In the genomic region with DNA sequence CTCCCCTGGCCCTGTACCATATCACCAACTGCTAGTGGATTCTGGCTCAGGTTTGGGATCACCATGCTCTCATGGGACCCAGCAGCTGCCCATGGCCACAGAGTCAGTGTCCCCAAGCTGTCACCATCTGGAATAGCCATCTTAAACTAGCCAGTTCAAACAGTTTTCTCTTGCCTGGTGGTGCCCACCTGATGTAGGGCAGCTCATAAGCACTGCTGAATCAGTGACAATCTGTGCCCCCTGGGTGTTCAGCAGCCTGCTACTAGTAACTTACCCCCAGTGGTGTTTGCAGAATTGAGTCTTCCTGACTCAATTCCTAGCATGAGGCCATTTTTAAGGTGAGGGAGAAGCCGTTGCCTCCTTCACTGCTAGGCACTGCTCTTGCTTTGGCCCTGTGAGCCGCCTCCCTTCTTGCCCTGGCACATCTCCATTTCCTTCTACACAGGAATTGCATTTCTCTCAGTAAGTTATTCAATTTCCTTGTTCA, we compare ENCODE assay signal across 10 cellular contexts. TPM values are rescaled to one million over a fixed set of nuclear protein-coding genes. Genes with fewer than 3 reads are reported as not detected.
DNase-seq lines count a peak whose midpoint lies in the region; ATAC-seq and TF ChIP-seq lines count a peak whose summit lies in the region.
"Had no signal": no experiment of that assay in that cellular context is flagged by ENCODE, and none has a peak within 500 bp of the region (broad histone marks: within the 10 kb centered on the region; RNA-seq: fewer than 3 reads in every experiment).

No MANE protein-coding gene starts in this region.

- no peak overlapping the region for H3K4me3 Mint-ChIP-seq in activated T-helper 1 cell treated with anti-CD3 and anti-CD28 coated beads, Interleukin-12 subunit alpha, Interleukin-12 subunit beta, Interleukin-2, Interleukin-4 antibody, amounts not matched to agents 30 ng/mL and 10 ng/mL and 1 ng/mL, durations not matched to agents 14 hours and 24 hours and 36 hours

- intact Hi-C loops in activated T-helper 1 cell treated with anti-CD3 and anti-CD28 coated beads, Interleukin-12 subunit alpha, Interleukin-12 subunit beta, Interleukin-2, Interleukin-4 antibody, amounts not matched to agents 30 ng/mL and 10 ng/mL and 1 ng/mL, durations not matched to agents 14 hours and 24 hours and 36 hours (cut with micrococcal nuclease) = no loop called here

- TF ChIP-seq CTCF in HL-60 (IDR thresholded peaks at IDR 0.05; ENCODE audit: insufficient read depth, low read length) = no peak

- peaks cover 24% of the 10 kb centered on the region for H3K4me1 Mint-ChIP-seq in activated T-helper 1 cell treated with anti-CD3 and anti-CD28 coated beads, Interleukin-12 subunit alpha, Interleukin-12 subunit beta, Interleukin-2, Interleukin-4 antibody, amounts not matched to agents 30 ng/mL and 10 ng/mL and 1 ng/mL, durations not matched to agents 14 hours and 24 hours and 36 hours (ENCODE audit: low read depth)

- peak overlapping the region in 1 of 2 donors; percentile 21 for H3K9ac ChIP-seq in mucosa of rectum (ENCODE audit: low read depth in 1 of 2, low read length in 2 of 2)

- peak overlapping the region; percentile 23 for H3K27ac Mint-ChIP-seq in activated T-helper 1 cell treated with anti-CD3 and anti-CD28 coated beads, Interleukin-12 subunit alpha, Interleukin-12 subunit beta, Interleukin-2, Interleukin-4 antibody, amounts not matched to agents 30 ng/mL and 10 ng/mL and 1 ng/mL, durations not matched to agents 14 hours and 24 hours and 36 hours

- ATAC-seq in GM19351 (IDR thresholded peaks at IDR 0.05; ENCODE audit: unreplicated experiment) = no peak
- no peak for ATAC-seq in HG02852 (IDR thresholded peaks at IDR 0.05; ENCODE audit: unreplicated experiment)

- H3K4me3 ChIP-seq in HL-60 (replicated peaks; ENCODE audit: insufficient read depth, low read length) (no peak overlapping the region), mucosa of rectum (ENCODE audit: low read length in 2 of 2) (no peak overlapping the region)
- H3K4me3 ChIP-seq: skin epidermis had no signal

- peaks cover 0 to 10% of the 10 kb centered on the region in 2 donors for H3K4me1 ChIP-seq in mucosa of rectum (ENCODE audit: control insufficient read depth in 2 of 2, insufficient read depth in 2 of 2, low read length in 2 of 2)

- peaks cover 4% of the 10 kb centered on the region for H3K27me3 Mint-ChIP-seq in activated T-helper 1 cell treated with anti-CD3 and anti-CD28 coated beads, Interleukin-12 subunit alpha, Interleukin-12 subunit beta, Interleukin-2, Interleukin-4 antibody, amounts not matched to agents 30 ng/mL and 10 ng/mL and 1 ng/mL, durations not matched to agents 14 hours and 24 hours and 36 hours (ENCODE audit: insufficient read depth)

- no peaks in the 10 kb centered on the region for H3K9me3 Mint-ChIP-seq in activated T-helper 1 cell treated with anti-CD3 and anti-CD28 coated beads, Interleukin-12 subunit alpha, Interleukin-12 subunit beta, Interleukin-2, Interleukin-4 antibody, amounts not matched to agents 30 ng/mL and 10 ng/mL and 1 ng/mL, durations not matched to agents 14 hours and 24 hours and 36 hours

- DNase-seq in EH (ENCODE audit: low read depth) = peak; percentile 23
- DNase-seq in HL-60 (ENCODE audit: low read depth in 1 of 2, low spot score in 1 of 2) = peak; percentile 10 to 34
- DNase-seq in activated T-helper 1 cell treated with anti-CD3 and anti-CD28 coated beads, Interleukin-12 subunit alpha, Interleukin-12 subunit beta, Interleukin-2, Interleukin-4 antibody, amounts not matched to agents 30 ng/mL and 10 ng/mL and 1 ng/mL, durations not matched to agents 14 hours and 24 hours and 36 hours (ENCODE audit: low spot score) = no peak
- no peak for DNase-seq in 8988T
- DNase-seq: anterior cingulate cortex, NCI-H748 treated with DMSO at 0.1 percent for 48 hours had no signal

- H3K27me3 ChIP-seq in HL-60 (ENCODE audit: insufficient read depth, poor library complexity, severe bottlenecking) (no peaks in the 10 kb centered on the region), mucosa of rectum (ENCODE audit: control insufficient read depth in 2 of 2, insufficient read depth in 2 of 2, low read length in 2 of 2) (no peaks in the 10 kb centered on the region)

- peak overlapping the region; percentile 1; the same call in 1 of the 2 replicates for H3K27ac ChIP-seq in HL-60 (replicated peaks)
- H3K27ac ChIP-seq in mucosa of rectum (ENCODE audit: low read depth in 2 of 2, low read length in 2 of 2) = peak overlapping the region; percentile 45 to 68

- peaks cover 42 to 48% of the 10 kb centered on the region in 2 donors for H3K36me3 ChIP-seq in mucosa of rectum (ENCODE audit: control insufficient read depth in 2 of 2, insufficient read depth in 2 of 2, low read length in 2 of 2)

- peaks cover 50% of the 10 kb centered on the region for H3K36me3 Mint-ChIP-seq in activated T-helper 1 cell treated with anti-CD3 and anti-CD28 coated beads, Interleukin-12 subunit alpha, Interleukin-12 subunit beta, Interleukin-2, Interleukin-4 antibody, amounts not matched to agents 30 ng/mL and 10 ng/mL and 1 ng/mL, durations not matched to agents 14 hours and 24 hours and 36 hours (ENCODE audit: low read depth)

- no peaks in the 10 kb centered on the region for H3K9me3 ChIP-seq in mucosa of rectum (ENCODE audit: control insufficient read depth in 2 of 2, low read length in 2 of 2)

RNA-seq across cellular contexts. Expression of a gene that starts 7.9 kb away (rescaled TPM):
- total RNA-seq in activated T-helper 1 cell treated with anti-CD3 and anti-CD28 coated beads, Interleukin-12 subunit alpha, Interleukin-12 subunit beta, Interleukin-2, Interleukin-4 antibody, amounts not matched to agents 30 ng/mL and 10 ng/mL and 1 ng/mL, durations not matched to agents 14 hours and 24 hours and 36 hours = 1,750 and 1,765 TPM in 2 replicates

RNA-seq across cellular contexts. Expression of a gene that starts 31.3 kb away (rescaled TPM):
- 40.0 and 43.1 TPM in 2 replicates for total RNA-seq in activated T-helper 1 cell treated with anti-CD3 and anti-CD28 coated beads, Interleukin-12 subunit alpha, Interleukin-12 subunit beta, Interleukin-2, Interleukin-4 antibody, amounts not matched to agents 30 ng/mL and 10 ng/mL and 1 ng/mL, durations not matched to agents 14 hours and 24 hours and 36 hours

RNA-seq across cellular contexts. Expression of a gene that starts 53.0 kb away (rescaled TPM):
- not detected in 2 replicates for total RNA-seq in activated T-helper 1 cell treated with anti-CD3 and anti-CD28 coated beads, Interleukin-12 subunit alpha, Interleukin-12 subunit beta, Interleukin-2, Interleukin-4 antibody, amounts not matched to agents 30 ng/mL and 10 ng/mL and 1 ng/mL, durations not matched to agents 14 hours and 24 hours and 36 hours

Comparison
In these comparisons a context has a peak if more than half of its experiments do, and no peak if none do; other contexts are left out.
1. DNase-seq: peak in EH (single experiment) and HL-60 (2 of 2); none in activated T-helper 1 cell treated with anti-CD3 and anti-CD28 coated beads, Interleukin-12 subunit alpha, Interleukin-12 subunit beta, Interleukin-2, Interleukin-4 antibody, amounts not matched to agents 30 ng/mL and 10 ng/mL and 1 ng/mL, durations not matched to agents 14 hours and 24 hours and 36 hours (single experiment) and 8988T (single experiment).